Comparison of ENCODE assay signal across 13 cellular contexts in the genomic region with DNA sequence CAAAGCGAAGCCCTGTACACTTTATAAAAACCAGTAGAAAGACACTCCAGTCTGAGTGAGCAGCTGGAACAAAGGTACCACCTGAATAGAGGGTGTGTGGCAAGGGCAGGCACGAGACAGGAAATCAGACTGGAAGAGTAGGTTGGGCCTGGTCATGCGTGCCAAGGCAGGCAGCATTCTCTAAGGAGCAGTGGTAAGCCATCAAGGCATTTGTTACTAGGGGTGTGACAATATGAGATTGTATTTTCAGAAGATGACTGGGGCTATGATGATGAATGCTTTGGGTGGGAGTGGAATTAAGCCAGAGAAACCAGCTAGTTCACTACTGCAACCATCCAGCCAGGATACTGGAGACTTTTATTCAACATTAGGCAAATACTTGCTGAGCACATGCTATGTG. TPM values are rescaled to one million over a fixed set of nuclear protein-coding genes. Genes with fewer than 3 reads are reported as not detected.
DNase-seq lines count a peak whose midpoint lies in the region; ATAC-seq and TF ChIP-seq lines count a peak whose summit lies in the region.
"Had no signal": no experiment of that assay in that cellular context is flagged by ENCODE, and none has a peak within 500 bp of the region (broad histone marks: within the 10 kb centered on the region; RNA-seq: fewer than 3 reads in every experiment).

No MANE protein-coding gene starts in this region.

- no peak overlapping the region for H3K4me2 ChIP-seq in H9 (ENCODE audit: insufficient read depth, insufficient read length, low read length)

- H2BK15ac ChIP-seq in H9 (ENCODE audit: low read depth, low read length) = no peak overlapping the region

- H3K27me3 ChIP-seq in naive thymus-derived CD4-positive, alpha-beta T cell (ENCODE audit: control insufficient read depth in 2 of 2, insufficient read depth in 2 of 2, low read length in 2 of 2) = no peaks in the 10 kb centered on the region
- H3K27me3 ChIP-seq in H9 (ENCODE audit: insufficient read depth, low read length) = no peaks in the 10 kb centered on the region
- H3K27me3 ChIP-seq: adrenal gland, dorsolateral prefrontal cortex, right lobe of liver had no signal

- no peaks in the 10 kb centered on the region for H3K79me1 ChIP-seq in H9 (ENCODE audit: insufficient read depth, low read depth, low read length, poor library complexity, severe bottlenecking)

- no peak overlapping the region for H3K4me3 ChIP-seq in naive thymus-derived CD4-positive, alpha-beta T cell (ENCODE audit: low read length)
- H3K4me3 ChIP-seq: adrenal gland, dorsolateral prefrontal cortex, right lobe of liver had no signal

- H3K23ac ChIP-seq in H9 (ENCODE audit: insufficient read length, low read depth, low read length) = no peak overlapping the region

- no peak overlapping the region for H2BK120ac ChIP-seq in H9 (ENCODE audit: low read depth, low read length, poor library complexity, severe bottlenecking)

- H3K14ac ChIP-seq in H9 (ENCODE audit: insufficient read depth, low read length) = no peak overlapping the region

- peaks cover 0 to 38% (median 0%) of the 10 kb centered on the region in 3 experiments for H3K36me3 ChIP-seq in naive thymus-derived CD4-positive, alpha-beta T cell (ENCODE audit: control insufficient read depth in 2 of 3, insufficient read depth in 3 of 3, low read length in 3 of 3)
- H3K36me3 ChIP-seq: adrenal gland, right lobe of liver had no signal

- no peak overlapping the region for H2BK20ac ChIP-seq in H9 (ENCODE audit: low read depth, low read length, poor library complexity, severe bottlenecking)

- peaks cover 19% of the 10 kb centered on the region for H3K36me3 Mint-ChIP-seq in activated naive CD8-positive, alpha-beta T cell treated with anti-CD3 and anti-CD28 coated beads, Interleukin-2, amount 10 ng/mL, durations not matched to agents 7 days and 5 days
- peaks cover 0 to 27% (median 5%) of the 10 kb centered on the region in 5 donors for H3K36me3 Mint-ChIP-seq in naive thymus-derived CD4-positive, alpha-beta T cell
- peaks cover 5 to 22% (median 11%) of the 10 kb centered on the region in 3 experiments; a peak in 6 of 7 replicates for H3K36me3 Mint-ChIP-seq in H9 (ENCODE audit: insufficient read depth in 1 of 3, low read depth in 3 of 3)

- H3K23me2 ChIP-seq in H9 (ENCODE audit: insufficient read length, low read depth, low read length, poor library complexity, severe bottlenecking) = peaks cover 5% of the 10 kb centered on the region

- TF ChIP-seq CTCF in H9 (conservative IDR thresholded peaks at IDR 0.05) = no peak

- H3K4me3 Mint-ChIP-seq in activated naive CD8-positive, alpha-beta T cell treated with anti-CD3 and anti-CD28 coated beads, Interleukin-2, amount 10 ng/mL, durations not matched to agents 7 days and 5 days = no peak overlapping the region
- H3K4me3 Mint-ChIP-seq in naive thymus-derived CD4-positive, alpha-beta T cell = peak overlapping the region in 7 of 10 donors; percentile 37 to 64 (median 45)
- H3K4me3 Mint-ChIP-seq in H9 = no peak overlapping the region

- H3K27ac ChIP-seq in naive thymus-derived CD4-positive, alpha-beta T cell (ENCODE audit: low read depth, low read length) = no peak overlapping the region
- H3K27ac ChIP-seq in H9 (ENCODE audit: insufficient read length, low read depth, low read length) = no peak overlapping the region
- H3K27ac ChIP-seq: adrenal gland, dorsolateral prefrontal cortex, right lobe of liver had no signal

- H3K27me3 Mint-ChIP-seq in activated naive CD8-positive, alpha-beta T cell treated with anti-CD3 and anti-CD28 coated beads, Interleukin-2, amount 10 ng/mL, durations not matched to agents 7 days and 5 days = no peaks in the 10 kb centered on the region
- no peaks in the 10 kb centered on the region for H3K27me3 Mint-ChIP-seq in naive thymus-derived CD4-positive, alpha-beta T cell
- H3K27me3 Mint-ChIP-seq in H9 (ENCODE audit: low read depth) = no peaks in the 10 kb centered on the region

- H2BK12ac ChIP-seq in H9 (ENCODE audit: insufficient read length, low read depth, low read length) = no peak overlapping the region

- H3K18ac ChIP-seq in H9 (ENCODE audit: insufficient read length, low read depth, low read length) = no peak overlapping the region

- no peak overlapping the region for H4K5ac ChIP-seq in H9 (ENCODE audit: insufficient read length, low read depth, low read length)

- intact Hi-C loops in naive thymus-derived CD4-positive, alpha-beta T cell (cut with micrococcal nuclease) = no loop called here

- H2AK5ac ChIP-seq in H9 (ENCODE audit: insufficient read length, low read length) = no peak overlapping the region

- H3K56ac ChIP-seq in H9 (ENCODE audit: insufficient read length, low read depth, low read length) = no peak overlapping the region

- H2AFZ ChIP-seq in H9 (ENCODE audit: low read length) = no peak overlapping the region

- peak; percentile 41 for DNase-seq in DMS153 treated with DMSO at 0.1 percent for 48 hours (lab: John Stamatoyannopoulos, UW; ENCODE audit: unreplicated experiment)
- DNase-seq in NAMALWA (ENCODE audit: low spot score) = peak; percentile 26
- DNase-seq in activated naive CD8-positive, alpha-beta T cell treated with anti-CD3 and anti-CD28 coated beads, Interleukin-2, amount 10 ng/mL, durations not matched to agents 7 days and 5 days = no peak
- peak in 3 of 9 donors; percentile 18 to 27 (median 20) for DNase-seq in naive thymus-derived CD4-positive, alpha-beta T cell
- DNase-seq in H9 = no peak
- DNase-seq in HUDEP-2 (lab: John Stamatoyannopoulos, UW; ENCODE audit: unreplicated experiment in 76 of 76) = no peak
- DNase-seq: adrenal gland, DMS 273 treated with DMSO at 0.1 percent for 48 hours, dorsolateral prefrontal cortex, midbrain, right lobe of liver had no signal

- no peaks in the 10 kb centered on the region for H3K9me3 ChIP-seq in naive thymus-derived CD4-positive, alpha-beta T cell (ENCODE audit: control insufficient read depth in 2 of 3, low read length in 3 of 3)
- no peaks in the 10 kb centered on the region for H3K9me3 ChIP-seq in H9 (ENCODE audit: control insufficient read depth, low read depth, low read length)
- H3K9me3 ChIP-seq: adrenal gland, right lobe of liver had no signal

- no peak for ATAC-seq in activated naive CD8-positive, alpha-beta T cell treated with anti-CD3 and anti-CD28 coated beads, Interleukin-2, amount 10 ng/mL, durations not matched to agents 7 days and 5 days (ENCODE audit: low read depth)
- ATAC-seq in naive thymus-derived CD4-positive, alpha-beta T cell = no peak
- no peak for ATAC-seq in GM19467 (IDR thresholded peaks at IDR 0.05; ENCODE audit: unreplicated experiment)
- ATAC-seq in GM21737 (IDR thresholded peaks at IDR 0.05; ENCODE audit: unreplicated experiment) = no peak
- ATAC-seq: right lobe of liver had no signal

- H3K4ac ChIP-seq in H9 (ENCODE audit: low read depth, low read length) = no peak overlapping the region

- H3K4me1 Mint-ChIP-seq in activated naive CD8-positive, alpha-beta T cell treated with anti-CD3 and anti-CD28 coated beads, Interleukin-2, amount 10 ng/mL, durations not matched to agents 7 days and 5 days = peaks cover 42% of the 10 kb centered on the region
- peaks cover 46 to 72% (median 62%) of the 10 kb centered on the region in 7 donors for H3K4me1 Mint-ChIP-seq in naive thymus-derived CD4-positive, alpha-beta T cell
- peaks cover 7% of the 10 kb centered on the region in 2 experiments for H3K4me1 Mint-ChIP-seq in H9

- H3T11ph ChIP-seq in H9 (ENCODE audit: low read length) = no peak overlapping the region

- H4K8ac ChIP-seq in H9 (replicated peaks; ENCODE audit: insufficient read length, low read depth, low read length) = no peak overlapping the region

- H2BK5ac ChIP-seq in H9 (ENCODE audit: insufficient read length, low read length) = no peak overlapping the region

- POLR2A ChIA-PET in activated naive CD8-positive, alpha-beta T cell treated with anti-CD3 and anti-CD28 coated beads, Interleukin-2, amount 10 ng/mL, durations not matched to agents 7 days and 5 days (lab: Charles Lee) = no interaction called here
- POLR2A ChIA-PET in naive thymus-derived CD4-positive, alpha-beta T cell (lab: Charles Lee) = no interaction called here

- no CpG with 5 or more reads among the region's 3 CpGs for WGBS in H9 (ENCODE audit: extremely low coverage, insufficient read length, low lambda C conversion rate)

- H3K9ac ChIP-seq in H9 (ENCODE audit: extremely low read depth, insufficient read length, low read length) = no peak overlapping the region

- H3K9me3 Mint-ChIP-seq in activated naive CD8-positive, alpha-beta T cell treated with anti-CD3 and anti-CD28 coated beads, Interleukin-2, amount 10 ng/mL, durations not matched to agents 7 days and 5 days = no peaks in the 10 kb centered on the region
- H3K9me3 Mint-ChIP-seq in naive thymus-derived CD4-positive, alpha-beta T cell = no peaks in the 10 kb centered on the region
- no peaks in the 10 kb centered on the region; a peak in 1 of 5 replicates for H3K9me3 Mint-ChIP-seq in H9

- peaks cover 26 to 38% of the 10 kb centered on the region in 2 donors for H3K4me1 ChIP-seq in naive thymus-derived CD4-positive, alpha-beta T cell (ENCODE audit: control insufficient read depth in 2 of 2, insufficient read depth in 2 of 2, low read length in 2 of 2)
- no peaks in the 10 kb centered on the region for H3K4me1 ChIP-seq in H9 (ENCODE audit: insufficient read depth, low read length)

- H4K20me1 ChIP-seq in H9 (ENCODE audit: control insufficient read depth, insufficient read depth, insufficient read length) = no peaks in the 10 kb centered on the region

- CTCF ChIA-PET in naive thymus-derived CD4-positive, alpha-beta T cell (lab: Charles Lee) = interaction anchor here (1.3 to 1.7 kb wide), 2 partner anchors 59 to 104 kb away, joined by 5 to 6 read pairs; a partner anchor contains a TSS

- peak overlapping the region; percentile 10 for H3K27ac Mint-ChIP-seq in activated naive CD8-positive, alpha-beta T cell treated with anti-CD3 and anti-CD28 coated beads, Interleukin-2, amount 10 ng/mL, durations not matched to agents 7 days and 5 days
- peak overlapping the region in 5 of 9 donors; percentile 0 to 76 (median 19) for H3K27ac Mint-ChIP-seq in naive thymus-derived CD4-positive, alpha-beta T cell
- H3K27ac Mint-ChIP-seq in H9 = no peak overlapping the region

- H4K91ac ChIP-seq in H9 (ENCODE audit: insufficient read length, low read depth, low read length) = no peak overlapping the region

- no peaks in the 10 kb centered on the region for H3K79me2 ChIP-seq in H9 (ENCODE audit: insufficient read depth, low read length)

RNA-seq across cellular contexts. Expression of a gene that starts 5.0 kb away (rescaled TPM):
- 10 to 100 TPM; 33.8 to 54.3 TPM for total RNA-seq in activated naive CD8-positive, alpha-beta T cell treated with anti-CD3 and anti-CD28 coated beads, Interleukin-2, amount 10 ng/mL, durations not matched to agents 7 days and 5 days
- total RNA-seq in naive thymus-derived CD4-positive, alpha-beta T cell = 10 to 100 TPM; 25.3 to 83.7 (median 52.1) TPM
- polyA plus RNA-seq in naive thymus-derived CD4-positive, alpha-beta T cell = 10 to 100 TPM; 22.4 to 28.6 TPM
- total RNA-seq in H9 (2021) = 13.3 and 14.3 TPM in 2 replicates

RNA-seq across cellular contexts. Expression of a gene that starts 5.8 kb away (rescaled TPM):
- 10 to 100 TPM; 21.5 to 26.0 TPM for total RNA-seq in activated naive CD8-positive, alpha-beta T cell treated with anti-CD3 and anti-CD28 coated beads, Interleukin-2, amount 10 ng/mL, durations not matched to agents 7 days and 5 days
- 10 to 100 TPM; 21.1 to 69.9 (median 33.9) TPM for total RNA-seq in naive thymus-derived CD4-positive, alpha-beta T cell
- 1 to 10 TPM in 1 of 2 donors, under 1 TPM in 1; 0.98 to 2.3 TPM for polyA plus RNA-seq in naive thymus-derived CD4-positive, alpha-beta T cell
- total RNA-seq in H9 (2021) = 3.7 and 6.3 TPM in 2 replicates

RNA-seq across cellular contexts. Expression of a gene that starts 58.6 kb away (rescaled TPM):
- total RNA-seq in activated naive CD8-positive, alpha-beta T cell treated with anti-CD3 and anti-CD28 coated beads, Interleukin-2, amount 10 ng/mL, durations not matched to agents 7 days and 5 days = 10 to 100 TPM; 32.0 to 36.6 TPM
- total RNA-seq in naive thymus-derived CD4-positive, alpha-beta T cell = 10 to 100 TPM; 36.5 to 44.7 (median 41.1) TPM
- 1 to 10 TPM; 3.0 to 4.3 TPM for polyA plus RNA-seq in naive thymus-derived CD4-positive, alpha-beta T cell
- total RNA-seq in H9 (2021) = 10.0 and 13.7 TPM in 2 replicates

Comparison
In these comparisons a context has a peak if more than half of its experiments do, and no peak if none do; other contexts are left out.
1. DNase-seq: peak in DMS153 treated with DMSO at 0.1 percent for 48 hours (single experiment) and NAMALWA (single experiment); none in activated naive CD8-positive, alpha-beta T cell treated with anti-CD3 and anti-CD28 coated beads, Interleukin-2, amount 10 ng/mL, durations not matched to agents 7 days and 5 days (single experiment), H9 (single experiment) and HUDEP-2 (0 of 76).
2. H3K27ac Mint-ChIP-seq: peak in activated naive CD8-positive, alpha-beta T cell treated with anti-CD3 and anti-CD28 coated beads, Interleukin-2, amount 10 ng/mL, durations not matched to agents 7 days and 5 days (single experiment) and naive thymus-derived CD4-positive, alpha-beta T cell (5 of 9); none in H9 (0 of 3).
3. H3K4me3 Mint-ChIP-seq: peak in naive thymus-derived CD4-positive, alpha-beta T cell (7 of 10); none in activated naive CD8-positive, alpha-beta T cell treated with anti-CD3 and anti-CD28 coated beads, Interleukin-2, amount 10 ng/mL, durations not matched to agents 7 days and 5 days (single experiment) and H9 (0 of 2).